1 cellular context compared by ENCODE assay signal in genomic region chrX:155056877-155057792, GRCh38.
TF ChIP-seq lines count a peak whose summit lies in the region.

No MANE protein-coding gene starts in this region.

TF ChIP-seq in HepG2, 621 proteins besides CTCF, POLR2A, EP300 and RAD21 (continued from another document and continues in another):
- TF ChIP-seq ZFP91 (CRISPR knock-in tag; IDR thresholded peaks at IDR 0.05; ENCODE audit: borderline replicate concordance) (peak; percentile 27; the same call in 1 of the 2 replicates), ZNF407 (CRISPR knock-in tag; IDR thresholded peaks at IDR 0.05; ENCODE audit: not compliant biosample characterization) (no peak), PITX1 (CRISPR knock-in tag; IDR thresholded peaks at IDR 0.05) (no peak), GATAD2A (CRISPR knock-in tag; IDR thresholded peaks at IDR 0.05) (0 out of 2 replicates have a peak, but pooled peaks have one; percentile 13), HIC2 (CRISPR knock-in tag; IDR thresholded peaks at IDR 0.05; ENCODE audit: low read depth) (no peak), PHF20 (CRISPR knock-in tag; IDR thresholded peaks at IDR 0.05) (0 out of 2 replicates have a peak, but pooled peaks have one; percentile 14), ZNF317 (CRISPR knock-in tag; IDR thresholded peaks at IDR 0.05) (no peak), ZNF33B (CRISPR knock-in tag; IDR thresholded peaks at IDR 0.05) (no peak), ZNF672 (CRISPR knock-in tag; IDR thresholded peaks at IDR 0.05) (no peak), HOMEZ (CRISPR knock-in tag; IDR thresholded peaks at IDR 0.05; ENCODE audit: low read depth) (0 out of 2 replicates have a peak, but pooled peaks have one; percentile 11), IKZF5 (CRISPR knock-in tag; IDR thresholded peaks at IDR 0.05) (no peak), KDM2A (CRISPR knock-in tag; IDR thresholded peaks at IDR 0.05; ENCODE audit: borderline replicate concordance, low read depth) (peak; percentile 70), MIXL1 (CRISPR knock-in tag; IDR thresholded peaks at IDR 0.05) (peak; percentile 55; the same call in 1 of the 2 replicates), ZFX (CRISPR knock-in tag; IDR thresholded peaks at IDR 0.05; ENCODE audit: low read depth) (peak; percentile 37; the same call in 1 of the 2 replicates), ZBTB7A (CRISPR knock-in tag; IDR thresholded peaks at IDR 0.05) (no peak), ZBTB49 (CRISPR knock-in tag; IDR thresholded peaks at IDR 0.05; ENCODE audit: borderline replicate concordance) (no peak), ZSCAN21 (CRISPR knock-in tag; IDR thresholded peaks at IDR 0.05; ENCODE audit: borderline replicate concordance) (no peak), ZNF33A (CRISPR knock-in tag; IDR thresholded peaks at IDR 0.05; ENCODE audit: borderline replicate concordance) (no peak), FOSL1 (CRISPR knock-in tag; IDR thresholded peaks at IDR 0.05; ENCODE audit: borderline replicate concordance) (no peak), ZNF235 (CRISPR knock-in tag; IDR thresholded peaks at IDR 0.05; ENCODE audit: borderline replicate concordance) (no peak), RBM22 (optimal IDR thresholded peaks at IDR 0.05; ENCODE audit: low read length) (peak; percentile 23), XRCC5 (optimal IDR thresholded peaks at IDR 0.05; ENCODE audit: low read length) (peak; percentile 48), BHLHE40 (IDR thresholded peaks at IDR 0.05; ENCODE audit: low read length) (no peak), MED13 (CRISPR knock-in tag; IDR thresholded peaks at IDR 0.05) (no peak), DMAP1 (CRISPR knock-in tag; IDR thresholded peaks at IDR 0.05) (no peak), ETV5 (CRISPR knock-in tag; IDR thresholded peaks at IDR 0.05; ENCODE audit: borderline replicate concordance) (0 out of 2 replicates have a peak, but pooled peaks have one; percentile 15), U2AF1 (optimal IDR thresholded peaks at IDR 0.05; ENCODE audit: low read depth, low read length) (no peak), CREB1 (IDR thresholded peaks at IDR 0.05) (0 out of 2 replicates have a peak, but pooled peaks have one; percentile 13), CREB1 (CRISPR knock-in tag; IDR thresholded peaks at IDR 0.05) (peak; percentile 43; the same call in 1 of the 2 replicates), FOXJ3 (CRISPR knock-in tag; IDR thresholded peaks at IDR 0.05; ENCODE audit: borderline replicate concordance) (no peak), ZNF746 (CRISPR knock-in tag; IDR thresholded peaks at IDR 0.05) (no peak), CHD4 (IDR thresholded peaks at IDR 0.05; ENCODE audit: borderline replicate concordance, low read length) (no peak), RFX3 (CRISPR knock-in tag; IDR thresholded peaks at IDR 0.05) (no peak), CAMTA2 (CRISPR knock-in tag; IDR thresholded peaks at IDR 0.05; ENCODE audit: borderline replicate concordance) (no peak), YY1 (IDR thresholded peaks at IDR 0.05; ENCODE audit: insufficient read depth, insufficient replicate concordance, low read depth, low read length) (no peak), LBX2 (CRISPR knock-in tag; IDR thresholded peaks at IDR 0.05; ENCODE audit: borderline replicate concordance) (no peak), TCF7L2 (IDR thresholded peaks at IDR 0.05; ENCODE audit: low read depth, low read length) (no peak), SATB2 (CRISPR knock-in tag; IDR thresholded peaks at IDR 0.05) (no peak), JDP2 (CRISPR knock-in tag; IDR thresholded peaks at IDR 0.05; ENCODE audit: borderline replicate concordance) (no peak), ZNF761 (CRISPR knock-in tag; conservative IDR thresholded peaks at IDR 0.05) (no peak)
